1 cellular context compared by ENCODE assay signal in genomic region chr6:128519132-128519930, GRCh38.
A peak's percentile ranks its signal among the peaks of the same experiment; 100 is the strongest.
TF ChIP-seq lines count a peak whose summit lies in the region.

No MANE protein-coding gene starts in this region.

TF ChIP-seq in HepG2, 621 proteins besides CTCF, POLR2A, EP300 and RAD21 (continued from another document and continues in another):
- TF ChIP-seq SIN3A (IDR thresholded peaks at IDR 0.05; ENCODE audit: borderline replicate concordance, low read depth, low read length) (0 out of 2 replicates have a peak, but pooled peaks have one; percentile 55), HES4 (CRISPR knock-in tag; IDR thresholded peaks at IDR 0.05; ENCODE audit: borderline replicate concordance) (no peak), ZNF317 (CRISPR knock-in tag; IDR thresholded peaks at IDR 0.05) (peak; percentile 33; the same call in 1 of the 2 replicates), ISL2 (CRISPR knock-in tag; IDR thresholded peaks at IDR 0.05) (0 out of 2 replicates have a peak, but pooled peaks have one; percentile 46), ZBTB20 (CRISPR knock-in tag; IDR thresholded peaks at IDR 0.05; ENCODE audit: borderline replicate concordance, low read depth) (peak; percentile 79), HNRNPL (IDR thresholded peaks at IDR 0.05; ENCODE audit: low read depth, low read length) (no peak), RBAK (CRISPR knock-in tag; IDR thresholded peaks at IDR 0.05) (no peak), MAFK (conservative IDR thresholded peaks at IDR 0.05 in 1 of 2, IDR thresholded peaks at IDR 0.05 in 1 of 2; ENCODE audit: low read length in 2 of 2) (no peak), CHCHD3 (CRISPR knock-in tag; IDR thresholded peaks at IDR 0.05) (no peak), HOXA9 (CRISPR knock-in tag; IDR thresholded peaks at IDR 0.05; ENCODE audit: borderline replicate concordance) (no peak), KLF16 (CRISPR knock-in tag; IDR thresholded peaks at IDR 0.05) (peak in 1 of 2 experiments; percentile 68; a peak in 2 of 4 replicates), REXO4 (CRISPR knock-in tag; IDR thresholded peaks at IDR 0.05; ENCODE audit: borderline replicate concordance) (no peak), KDM3A (CRISPR knock-in tag; IDR thresholded peaks at IDR 0.05; ENCODE audit: low read depth) (0 out of 2 replicates have a peak, but pooled peaks have one; percentile 33), CHD4 (IDR thresholded peaks at IDR 0.05; ENCODE audit: borderline replicate concordance, low read length) (0 out of 2 replicates have a peak, but pooled peaks have one; percentile 13), ZNF850 (CRISPR knock-in tag; conservative IDR thresholded peaks at IDR 0.05) (no peak; the same call in 1 of the 2 replicates), TRIM22 (IDR thresholded peaks at IDR 0.05) (no peak), FOXK2 (IDR thresholded peaks at IDR 0.05) (no peak), IKZF1 (IDR thresholded peaks at IDR 0.05) (no peak), ERF (CRISPR knock-in tag; IDR thresholded peaks at IDR 0.05) (peak; percentile 60; the same call in 1 of the 2 replicates), ATF6 (CRISPR knock-in tag; conservative IDR thresholded peaks at IDR 0.05) (no peak), ZKSCAN8 (CRISPR knock-in tag; IDR thresholded peaks at IDR 0.05; ENCODE audit: borderline replicate concordance) (no peak), ZNF33A (CRISPR knock-in tag; IDR thresholded peaks at IDR 0.05; ENCODE audit: borderline replicate concordance) (no peak), TAF15 (IDR thresholded peaks at IDR 0.05; ENCODE audit: low read depth, low read length, poor library complexity, severe bottlenecking) (peak; percentile 90), FOXA3 (CRISPR knock-in tag; IDR thresholded peaks at IDR 0.05) (peak; percentile 33; the same call in 1 of the 2 replicates), GATAD1 (CRISPR knock-in tag; IDR thresholded peaks at IDR 0.05) (no peak), TEF (CRISPR knock-in tag; IDR thresholded peaks at IDR 0.05) (peak; percentile 73; the same call in 1 of the 2 replicates), HNRNPH1 (optimal IDR thresholded peaks at IDR 0.05; ENCODE audit: low read depth, low read length) (peak; percentile 35), YY1 (IDR thresholded peaks at IDR 0.05; ENCODE audit: insufficient read depth, insufficient replicate concordance, low read depth, low read length) (peak; percentile 14), RBFOX2 (IDR thresholded peaks at IDR 0.05; ENCODE audit: low read depth, low read length) (peak; percentile 80), ATAD3A (CRISPR knock-in tag; IDR thresholded peaks at IDR 0.05) (no peak), ZNF768 (CRISPR knock-in tag; IDR thresholded peaks at IDR 0.05) (peak; percentile 71; the same call in 1 of the 2 replicates), SMYD3 (CRISPR knock-in tag; IDR thresholded peaks at IDR 0.05) (0 out of 2 replicates have a peak, but pooled peaks have one; percentile 58), HNF1B (CRISPR knock-in tag; IDR thresholded peaks at IDR 0.05) (0 out of 2 replicates have a peak, but pooled peaks have one; percentile 49), GMEB2 (CRISPR knock-in tag; IDR thresholded peaks at IDR 0.05; ENCODE audit: low read depth) (no peak), CBX1 (IDR thresholded peaks at IDR 0.05; ENCODE audit: low read depth) (no peak), BRCA1 (CRISPR knock-in tag; IDR thresholded peaks at IDR 0.05) (peak; percentile 77; the same call in 1 of the 2 replicates), SSRP1 (CRISPR knock-in tag; IDR thresholded peaks at IDR 0.05) (no peak), ARID3A (IDR thresholded peaks at IDR 0.05; ENCODE audit: low read depth, low read length) (no peak), ZNF136 (CRISPR knock-in tag; IDR thresholded peaks at IDR 0.05; ENCODE audit: low read depth) (peak; percentile 59; the same call in 1 of the 2 replicates), SAP130 (CRISPR knock-in tag; IDR thresholded peaks at IDR 0.05; ENCODE audit: low read depth) (peak; percentile 83), SP2 (CRISPR knock-in tag; IDR thresholded peaks at IDR 0.05) (no peak), CAMTA2 (CRISPR knock-in tag; IDR thresholded peaks at IDR 0.05; ENCODE audit: borderline replicate concordance) (no peak), KLF15 (CRISPR knock-in tag; IDR thresholded peaks at IDR 0.05; ENCODE audit: borderline replicate concordance) (0 out of 2 replicates have a peak, but pooled peaks have one; percentile 66), ZHX2 (IDR thresholded peaks at IDR 0.05; ENCODE audit: low read depth) (peak; percentile 11; the same call in 1 of the 2 replicates), ZHX2 (CRISPR knock-in tag; IDR thresholded peaks at IDR 0.05; ENCODE audit: borderline replicate concordance) (peak; percentile 85; the same call in 1 of the 2 replicates), POGZ (CRISPR knock-in tag; IDR thresholded peaks at IDR 0.05) (peak; percentile 90)
